2 cellular contexts compared by ENCODE assay signal in the genomic region with DNA sequence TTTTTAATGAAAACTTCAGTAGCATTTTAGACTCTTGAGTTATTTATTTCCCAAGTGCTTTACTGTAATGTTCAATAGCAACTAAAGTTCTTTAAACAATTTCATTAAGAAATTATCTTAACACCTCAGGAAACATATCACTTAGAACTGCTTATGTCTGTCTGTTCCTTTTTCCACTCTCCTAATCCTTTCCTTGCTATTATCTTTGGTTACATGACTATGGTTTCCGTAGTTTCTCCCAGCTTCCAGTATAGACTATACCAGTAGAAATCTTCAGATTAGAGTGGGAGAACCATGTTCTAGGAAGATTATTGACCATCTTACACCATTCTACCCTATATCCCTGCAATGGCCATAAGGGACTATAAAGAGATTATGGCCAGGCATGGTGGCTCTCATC.
TF ChIP-seq lines count a peak whose summit lies in the region.

No MANE protein-coding gene starts in this region.

TF ChIP-seq in K562, 482 proteins besides CTCF, POLR2A, EP300 and RAD21 (continued from another document):
- TF ChIP-seq, protein P1, sequence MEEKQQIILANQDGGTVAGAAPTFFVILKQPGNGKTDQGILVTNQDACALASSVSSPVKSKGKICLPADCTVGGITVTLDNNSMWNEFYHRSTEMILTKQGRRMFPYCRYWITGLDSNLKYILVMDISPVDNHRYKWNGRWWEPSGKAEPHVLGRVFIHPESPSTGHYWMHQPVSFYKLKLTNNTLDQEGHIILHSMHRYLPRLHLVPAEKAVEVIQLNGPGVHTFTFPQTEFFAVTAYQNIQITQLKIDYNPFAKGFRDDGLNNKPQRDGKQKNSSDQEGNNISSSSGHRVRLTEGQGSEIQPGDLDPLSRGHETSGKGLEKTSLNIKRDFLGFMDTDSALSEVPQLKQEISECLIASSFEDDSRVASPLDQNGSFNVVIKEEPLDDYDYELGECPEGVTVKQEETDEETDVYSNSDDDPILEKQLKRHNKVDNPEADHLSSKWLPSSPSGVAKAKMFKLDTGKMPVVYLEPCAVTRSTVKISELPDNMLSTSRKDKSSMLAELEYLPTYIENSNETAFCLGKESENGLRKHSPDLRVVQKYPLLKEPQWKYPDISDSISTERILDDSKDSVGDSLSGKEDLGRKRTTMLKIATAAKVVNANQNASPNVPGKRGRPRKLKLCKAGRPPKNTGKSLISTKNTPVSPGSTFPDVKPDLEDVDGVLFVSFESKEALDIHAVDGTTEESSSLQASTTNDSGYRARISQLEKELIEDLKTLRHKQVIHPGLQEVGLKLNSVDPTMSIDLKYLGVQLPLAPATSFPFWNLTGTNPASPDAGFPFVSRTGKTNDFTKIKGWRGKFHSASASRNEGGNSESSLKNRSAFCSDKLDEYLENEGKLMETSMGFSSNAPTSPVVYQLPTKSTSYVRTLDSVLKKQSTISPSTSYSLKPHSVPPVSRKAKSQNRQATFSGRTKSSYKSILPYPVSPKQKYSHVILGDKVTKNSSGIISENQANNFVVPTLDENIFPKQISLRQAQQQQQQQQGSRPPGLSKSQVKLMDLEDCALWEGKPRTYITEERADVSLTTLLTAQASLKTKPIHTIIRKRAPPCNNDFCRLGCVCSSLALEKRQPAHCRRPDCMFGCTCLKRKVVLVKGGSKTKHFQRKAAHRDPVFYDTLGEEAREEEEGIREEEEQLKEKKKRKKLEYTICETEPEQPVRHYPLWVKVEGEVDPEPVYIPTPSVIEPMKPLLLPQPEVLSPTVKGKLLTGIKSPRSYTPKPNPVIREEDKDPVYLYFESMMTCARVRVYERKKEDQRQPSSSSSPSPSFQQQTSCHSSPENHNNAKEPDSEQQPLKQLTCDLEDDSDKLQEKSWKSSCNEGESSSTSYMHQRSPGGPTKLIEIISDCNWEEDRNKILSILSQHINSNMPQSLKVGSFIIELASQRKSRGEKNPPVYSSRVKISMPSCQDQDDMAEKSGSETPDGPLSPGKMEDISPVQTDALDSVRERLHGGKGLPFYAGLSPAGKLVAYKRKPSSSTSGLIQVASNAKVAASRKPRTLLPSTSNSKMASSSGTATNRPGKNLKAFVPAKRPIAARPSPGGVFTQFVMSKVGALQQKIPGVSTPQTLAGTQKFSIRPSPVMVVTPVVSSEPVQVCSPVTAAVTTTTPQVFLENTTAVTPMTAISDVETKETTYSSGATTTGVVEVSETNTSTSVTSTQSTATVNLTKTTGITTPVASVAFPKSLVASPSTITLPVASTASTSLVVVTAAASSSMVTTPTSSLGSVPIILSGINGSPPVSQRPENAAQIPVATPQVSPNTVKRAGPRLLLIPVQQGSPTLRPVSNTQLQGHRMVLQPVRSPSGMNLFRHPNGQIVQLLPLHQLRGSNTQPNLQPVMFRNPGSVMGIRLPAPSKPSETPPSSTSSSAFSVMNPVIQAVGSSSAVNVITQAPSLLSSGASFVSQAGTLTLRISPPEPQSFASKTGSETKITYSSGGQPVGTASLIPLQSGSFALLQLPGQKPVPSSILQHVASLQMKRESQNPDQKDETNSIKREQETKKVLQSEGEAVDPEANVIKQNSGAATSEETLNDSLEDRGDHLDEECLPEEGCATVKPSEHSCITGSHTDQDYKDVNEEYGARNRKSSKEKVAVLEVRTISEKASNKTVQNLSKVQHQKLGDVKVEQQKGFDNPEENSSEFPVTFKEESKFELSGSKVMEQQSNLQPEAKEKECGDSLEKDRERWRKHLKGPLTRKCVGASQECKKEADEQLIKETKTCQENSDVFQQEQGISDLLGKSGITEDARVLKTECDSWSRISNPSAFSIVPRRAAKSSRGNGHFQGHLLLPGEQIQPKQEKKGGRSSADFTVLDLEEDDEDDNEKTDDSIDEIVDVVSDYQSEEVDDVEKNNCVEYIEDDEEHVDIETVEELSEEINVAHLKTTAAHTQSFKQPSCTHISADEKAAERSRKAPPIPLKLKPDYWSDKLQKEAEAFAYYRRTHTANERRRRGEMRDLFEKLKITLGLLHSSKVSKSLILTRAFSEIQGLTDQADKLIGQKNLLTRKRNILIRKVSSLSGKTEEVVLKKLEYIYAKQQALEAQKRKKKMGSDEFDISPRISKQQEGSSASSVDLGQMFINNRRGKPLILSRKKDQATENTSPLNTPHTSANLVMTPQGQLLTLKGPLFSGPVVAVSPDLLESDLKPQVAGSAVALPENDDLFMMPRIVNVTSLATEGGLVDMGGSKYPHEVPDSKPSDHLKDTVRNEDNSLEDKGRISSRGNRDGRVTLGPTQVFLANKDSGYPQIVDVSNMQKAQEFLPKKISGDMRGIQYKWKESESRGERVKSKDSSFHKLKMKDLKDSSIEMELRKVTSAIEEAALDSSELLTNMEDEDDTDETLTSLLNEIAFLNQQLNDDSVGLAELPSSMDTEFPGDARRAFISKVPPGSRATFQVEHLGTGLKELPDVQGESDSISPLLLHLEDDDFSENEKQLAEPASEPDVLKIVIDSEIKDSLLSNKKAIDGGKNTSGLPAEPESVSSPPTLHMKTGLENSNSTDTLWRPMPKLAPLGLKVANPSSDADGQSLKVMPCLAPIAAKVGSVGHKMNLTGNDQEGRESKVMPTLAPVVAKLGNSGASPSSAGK (IDR thresholded peaks at IDR 0.05): no peak
- TF ChIP-seq CBFA2T3 (IDR thresholded peaks at IDR 0.05): peak; percentile 77
- no peak for TF ChIP-seq DDX20 (tag; IDR thresholded peaks at IDR 0.05; ENCODE audit: low read depth)
- peak; percentile 72 for TF ChIP-seq TAL1 (IDR thresholded peaks at IDR 0.05)
- TF ChIP-seq NCOR1 (IDR thresholded peaks at IDR 0.05): peak; percentile 44
- 0 out of 2 replicates have a peak, but pooled peaks have one; percentile 13 for TF ChIP-seq DPF2 (IDR thresholded peaks at IDR 0.05)
- no peak for TF ChIP-seq SMARCB1 (IDR thresholded peaks at IDR 0.05; ENCODE audit: insufficient read length, low read depth)
- peak; percentile 64 for TF ChIP-seq CBFA2T2 (conservative IDR thresholded peaks at IDR 0.05)
- TF ChIP-seq TRIM24 (IDR thresholded peaks at IDR 0.05): peak; percentile 45 to 69; a peak in 2 of 4 replicates
- TF ChIP-seq, protein P2, sequence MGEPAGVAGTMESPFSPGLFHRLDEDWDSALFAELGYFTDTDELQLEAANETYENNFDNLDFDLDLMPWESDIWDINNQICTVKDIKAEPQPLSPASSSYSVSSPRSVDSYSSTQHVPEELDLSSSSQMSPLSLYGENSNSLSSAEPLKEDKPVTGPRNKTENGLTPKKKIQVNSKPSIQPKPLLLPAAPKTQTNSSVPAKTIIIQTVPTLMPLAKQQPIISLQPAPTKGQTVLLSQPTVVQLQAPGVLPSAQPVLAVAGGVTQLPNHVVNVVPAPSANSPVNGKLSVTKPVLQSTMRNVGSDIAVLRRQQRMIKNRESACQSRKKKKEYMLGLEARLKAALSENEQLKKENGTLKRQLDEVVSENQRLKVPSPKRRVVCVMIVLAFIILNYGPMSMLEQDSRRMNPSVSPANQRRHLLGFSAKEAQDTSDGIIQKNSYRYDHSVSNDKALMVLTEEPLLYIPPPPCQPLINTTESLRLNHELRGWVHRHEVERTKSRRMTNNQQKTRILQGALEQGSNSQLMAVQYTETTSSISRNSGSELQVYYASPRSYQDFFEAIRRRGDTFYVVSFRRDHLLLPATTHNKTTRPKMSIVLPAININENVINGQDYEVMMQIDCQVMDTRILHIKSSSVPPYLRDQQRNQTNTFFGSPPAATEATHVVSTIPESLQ (CRISPR knock-in tag; IDR thresholded peaks at IDR 0.05): no peak

TF ChIP-seq in SK-N-SH, 30 proteins besides CTCF, POLR2A, EP300 and RAD21 (continued from another document):
- TF ChIP-seq MAX (IDR thresholded peaks at IDR 0.05; ENCODE audit: low read depth) (no peak), CHD2 (IDR thresholded peaks at IDR 0.05; ENCODE audit: low read length, partially characterized antibody) (no peak), NRF1 (IDR thresholded peaks at IDR 0.05; ENCODE audit: low read depth, low read length) (no peak), TAF1 (IDR thresholded peaks at IDR 0.05; ENCODE audit: borderline replicate concordance, low read depth, low read length) (no peak), GABPA (IDR thresholded peaks at IDR 0.05; ENCODE audit: low read depth) (no peak), IRF3 (IDR thresholded peaks at IDR 0.05; ENCODE audit: low read depth, low read length) (no peak), POLR2AphosphoS5 (IDR thresholded peaks at IDR 0.05; ENCODE audit: low read depth, low read length) (no peak)
